Comparison of ENCODE assay signal across 1 cellular context in the genomic region with DNA sequence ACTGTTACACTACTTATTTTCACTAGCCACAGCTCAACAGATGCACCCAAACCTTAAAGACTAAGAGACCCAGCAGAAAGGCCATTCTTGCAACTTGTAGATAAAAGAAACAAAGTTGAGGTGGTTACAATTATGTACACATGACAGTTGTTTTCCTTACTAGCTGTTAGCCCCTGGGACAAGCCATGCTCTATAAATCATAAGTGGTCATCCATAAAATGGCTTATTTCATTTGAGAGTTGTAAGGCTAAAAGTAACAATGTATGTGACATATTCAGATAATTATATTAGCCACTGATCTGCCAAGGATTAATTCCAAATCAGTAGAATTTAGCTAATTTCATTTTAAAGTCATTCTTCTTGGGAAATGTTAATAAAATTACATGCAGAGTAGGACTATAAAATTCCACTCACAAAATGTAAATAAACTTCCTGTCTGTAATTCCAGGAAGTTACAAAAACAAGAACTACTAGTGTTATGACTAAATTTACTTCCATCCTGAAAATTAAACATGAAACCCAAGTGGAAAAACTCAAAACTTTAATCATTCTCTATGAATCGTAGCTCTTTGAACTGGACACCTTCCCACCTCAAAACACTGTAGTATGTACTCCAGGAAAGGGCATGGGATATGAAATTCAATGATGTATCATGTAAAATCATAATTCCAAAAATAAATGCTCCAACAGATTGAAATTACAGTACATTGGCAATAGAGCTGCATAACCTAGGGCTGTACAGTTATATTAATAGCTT.
TF ChIP-seq lines count a peak whose summit lies in the region.

No MANE protein-coding gene starts in this region.

TF ChIP-seq in K562, 482 proteins besides CTCF, POLR2A, EP300 and RAD21:
- TF ChIP-seq, protein P1, sequence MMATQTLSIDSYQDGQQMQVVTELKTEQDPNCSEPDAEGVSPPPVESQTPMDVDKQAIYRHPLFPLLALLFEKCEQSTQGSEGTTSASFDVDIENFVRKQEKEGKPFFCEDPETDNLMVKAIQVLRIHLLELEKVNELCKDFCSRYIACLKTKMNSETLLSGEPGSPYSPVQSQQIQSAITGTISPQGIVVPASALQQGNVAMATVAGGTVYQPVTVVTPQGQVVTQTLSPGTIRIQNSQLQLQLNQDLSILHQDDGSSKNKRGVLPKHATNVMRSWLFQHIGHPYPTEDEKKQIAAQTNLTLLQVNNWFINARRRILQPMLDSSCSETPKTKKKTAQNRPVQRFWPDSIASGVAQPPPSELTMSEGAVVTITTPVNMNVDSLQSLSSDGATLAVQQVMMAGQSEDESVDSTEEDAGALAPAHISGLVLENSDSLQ (IDR thresholded peaks at IDR 0.05) = 0 out of 2 replicates have a peak, but pooled peaks have one; percentile 5
- peak; percentile 36 for TF ChIP-seq MEIS2 (IDR thresholded peaks at IDR 0.05; ENCODE audit: partially characterized antibody)
- no peak for TF ChIP-seq MTA1 (IDR thresholded peaks at IDR 0.05; ENCODE audit: borderline replicate concordance)
- TF ChIP-seq, protein P2, sequence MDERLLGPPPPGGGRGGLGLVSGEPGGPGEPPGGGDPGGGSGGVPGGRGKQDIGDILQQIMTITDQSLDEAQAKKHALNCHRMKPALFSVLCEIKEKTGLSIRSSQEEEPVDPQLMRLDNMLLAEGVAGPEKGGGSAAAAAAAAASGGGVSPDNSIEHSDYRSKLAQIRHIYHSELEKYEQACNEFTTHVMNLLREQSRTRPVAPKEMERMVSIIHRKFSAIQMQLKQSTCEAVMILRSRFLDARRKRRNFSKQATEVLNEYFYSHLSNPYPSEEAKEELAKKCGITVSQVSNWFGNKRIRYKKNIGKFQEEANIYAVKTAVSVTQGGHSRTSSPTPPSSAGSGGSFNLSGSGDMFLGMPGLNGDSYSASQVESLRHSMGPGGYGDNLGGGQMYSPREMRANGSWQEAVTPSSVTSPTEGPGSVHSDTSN (CRISPR knock-in tag; IDR thresholded peaks at IDR 0.05; ENCODE audit: low read depth) = no peak
- TF ChIP-seq, protein P2 (tag; conservative IDR thresholded peaks at IDR 0.05; ENCODE audit: low read depth) = 0 out of 2 replicates have a peak, but pooled peaks have one; percentile 22
